In the genomic region with DNA sequence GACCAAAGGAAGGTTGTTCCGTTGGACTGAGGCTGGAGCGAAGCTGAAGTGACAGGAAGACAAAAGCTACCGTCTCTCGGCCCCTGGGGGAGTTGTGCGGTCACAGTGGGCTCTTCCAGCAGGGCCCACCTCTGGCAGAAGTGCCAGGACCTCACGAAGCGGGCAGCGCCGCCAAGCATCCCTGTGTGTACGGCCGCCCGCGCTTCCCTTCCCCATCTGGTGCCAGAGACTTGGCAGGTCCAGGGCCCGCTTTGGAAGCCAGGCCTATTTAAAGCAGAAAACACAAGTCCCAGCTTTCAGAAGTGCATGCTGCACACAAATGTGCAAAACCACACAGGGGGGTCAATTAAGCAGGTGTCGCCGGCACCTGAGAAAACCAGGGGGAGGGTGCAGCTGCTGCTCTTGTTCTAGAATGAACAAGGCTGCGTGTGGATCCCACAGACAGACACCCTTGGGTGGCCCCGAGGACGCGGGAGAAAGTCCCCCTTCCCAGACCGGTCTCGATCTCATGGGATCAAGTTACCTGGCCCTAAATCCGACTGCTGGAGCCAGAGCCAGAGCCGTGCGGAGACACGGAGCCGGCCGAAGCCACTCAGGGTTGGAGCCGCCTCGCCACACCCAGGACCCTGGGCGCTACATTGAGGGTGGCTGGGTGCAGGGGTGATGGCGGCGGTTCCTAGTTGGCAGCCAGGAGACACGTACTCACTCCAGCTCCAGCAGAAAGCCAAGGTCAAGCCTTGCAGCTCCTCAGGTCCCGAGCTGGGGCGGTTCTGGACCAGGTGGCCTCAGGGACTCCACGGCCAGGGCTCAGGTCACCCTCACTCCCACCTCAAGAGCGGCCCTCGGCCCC, we compare ENCODE assay signal across 14 cellular contexts.
"Had no signal": no experiment of that assay in that cellular context is flagged by ENCODE, and none has a peak within 500 bp of the region (broad histone marks: within the 10 kb centered on the region; RNA-seq: fewer than 3 reads in every experiment).

No MANE protein-coding gene starts in this region.

- H3K36me3 Mint-ChIP-seq: activated naive CD8-positive, alpha-beta T cell had no signal

- ATAC-seq: activated CD8-positive, alpha-beta T cell treated with anti-CD3 and anti-CD28 coated beads, Interleukin-2, amount 10 ng/mL, durations not matched to agents 7 days and 5 days; stimulated activated effector memory CD8-positive, alpha-beta T cell treated with anti-CD3 and anti-CD28 coated beads, Interleukin-12 subunit alpha, Interleukin-12 subunit beta, amount 100 ng/mL, for 72 hours had no signal

- H3K27ac Mint-ChIP-seq: activated CD8-positive, alpha-beta T cell treated with anti-CD3 and anti-CD28 coated beads, Interleukin-2, amount 10 ng/mL, durations not matched to agents 7 days and 5 days; activated naive CD8-positive, alpha-beta T cell; activated T-helper 2 cell treated with anti-CD3 and anti-CD28 coated beads, Interferon-gamma antibody, Interleukin-2, Interleukin-4, amounts not matched to agents 10 μg/mL and 5 μg/mL and 100 μg/mL, durations not matched to agents 14 hours and 24 hours and 36 hours; nephron progenitor cell; stimulated activated effector memory CD8-positive, alpha-beta T cell treated with anti-CD3 and anti-CD28 coated beads, Interleukin-12 subunit alpha, Interleukin-12 subunit beta, amount 100 ng/mL, for 72 hours had no signal

- H3K4me1 Mint-ChIP-seq: stimulated activated effector memory CD8-positive, alpha-beta T cell treated with anti-CD3 and anti-CD28 coated beads, Interleukin-12 subunit alpha, Interleukin-12 subunit beta, amount 100 ng/mL, for 72 hours had no signal

- H3K36me3 ChIP-seq: brain microvascular endothelial cell, left ventricle myocardium inferior, ovary had no signal

- H3K4me1 ChIP-seq: left ventricle myocardium inferior had no signal

- H3K27ac ChIP-seq: brain microvascular endothelial cell, left ventricle myocardium inferior, ovary had no signal

- DNase-seq: activated CD8-positive, alpha-beta T cell treated with anti-CD3 and anti-CD28 coated beads, Interleukin-2, amount 10 ng/mL, durations not matched to agents 7 days and 5 days; amygdala; brain microvascular endothelial cell; foreskin melanocyte; left ventricle myocardium inferior; mesenchymal stem cell; nephron progenitor cell; small intestine; T1000; trophoblast cell had no signal

- H3K27me3 ChIP-seq: brain microvascular endothelial cell, ovary had no signal

- H3K9me3 ChIP-seq: left ventricle myocardium inferior, ovary had no signal

- H3K4me3 ChIP-seq: left ventricle myocardium inferior, ovary had no signal

- H3K27me3 Mint-ChIP-seq: activated naive CD8-positive, alpha-beta T cell had no signal

- H3K4me3 Mint-ChIP-seq: activated CD8-positive, alpha-beta T cell treated with anti-CD3 and anti-CD28 coated beads, Interleukin-2, amount 10 ng/mL, durations not matched to agents 7 days and 5 days; activated naive CD8-positive, alpha-beta T cell; nephron progenitor cell; stimulated activated effector memory CD8-positive, alpha-beta T cell treated with anti-CD3 and anti-CD28 coated beads, Interleukin-12 subunit alpha, Interleukin-12 subunit beta, amount 100 ng/mL, for 72 hours had no signal
